8 cellular contexts compared by ENCODE assay signal in the genomic region with DNA sequence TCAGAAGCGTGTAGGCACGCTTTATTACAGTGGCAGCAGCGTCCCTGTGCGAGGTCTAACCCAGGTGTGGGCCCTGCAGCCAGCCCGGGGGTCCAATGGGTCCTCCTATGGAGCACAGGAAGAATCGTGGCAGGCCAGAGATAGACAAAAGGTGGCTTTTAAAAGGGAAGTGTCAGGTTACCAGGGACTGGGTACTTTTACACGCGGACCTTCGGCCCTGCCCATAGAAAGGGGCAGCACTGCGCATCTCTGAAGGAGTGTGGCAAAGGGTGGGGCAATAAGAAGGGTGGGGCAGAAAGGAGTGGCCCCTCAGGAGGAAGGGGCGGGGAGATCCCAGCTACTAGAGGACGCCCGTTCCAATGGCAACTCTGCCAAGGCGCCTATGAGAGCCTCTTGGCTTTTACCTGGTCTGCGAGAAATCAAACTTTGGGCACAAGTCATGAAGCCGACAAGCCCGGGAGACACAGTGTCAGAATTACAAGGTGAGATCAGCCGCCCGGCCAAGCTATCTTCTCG.
DNase-seq lines count a peak whose midpoint lies in the region; ATAC-seq lines count a peak whose summit lies in the region.

No MANE protein-coding gene starts in this region.

- peaks cover 9% of the 10 kb centered on the region for H3K4me1 Mint-ChIP-seq in T-helper 2 cell treated with Interferon-gamma antibody and Interleukin-4, amounts not matched to agents 5 μg/mL and 100 μg/mL, for 36 hours (ENCODE audit: low read depth)

- peak overlapping the region; percentile 98 for H3K27ac Mint-ChIP-seq in T-helper 2 cell treated with Interferon-gamma antibody and Interleukin-4, amounts not matched to agents 5 μg/mL and 100 μg/mL, for 36 hours

- in situ Hi-C loops in T47D (cut with HindIII; ENCODE audit: low pct_unique_long_range_greater_than_20kb, low sequenced_read_pairs) = no loop called here

- peaks cover 5% of the 10 kb centered on the region for H3K9me3 Mint-ChIP-seq in T-helper 2 cell treated with Interferon-gamma antibody and Interleukin-4, amounts not matched to agents 5 μg/mL and 100 μg/mL, for 36 hours

- H3K36me3 Mint-ChIP-seq in T-helper 2 cell treated with Interferon-gamma antibody and Interleukin-4, amounts not matched to agents 5 μg/mL and 100 μg/mL, for 36 hours (ENCODE audit: low read depth) = peaks cover 28% of the 10 kb centered on the region

- H3K27me3 Mint-ChIP-seq in T-helper 2 cell treated with Interferon-gamma antibody and Interleukin-4, amounts not matched to agents 5 μg/mL and 100 μg/mL, for 36 hours (ENCODE audit: low read depth) = no peaks in the 10 kb centered on the region

- ATAC-seq in HG02938 (IDR thresholded peaks at IDR 0.05; ENCODE audit: unreplicated experiment) = peak; percentile 48

- peak overlapping the region; percentile 97 for H3K4me3 Mint-ChIP-seq in T-helper 2 cell treated with Interferon-gamma antibody and Interleukin-4, amounts not matched to agents 5 μg/mL and 100 μg/mL, for 36 hours

- DNase-seq in activated gamma-delta T cell treated with Interleukin-2 at 50 U/mL for 16 hours (peak; percentile 45), activated gamma-delta T cell (lab: John Stamatoyannopoulos, UW) (no peak), NCI-H146 treated with DMSO at 0.1 percent for 48 hours (lab: John Stamatoyannopoulos, UW; ENCODE audit: unreplicated experiment) (peak; percentile 97), T47D (ENCODE audit: low read depth in 1 of 2, low spot score in 1 of 2) (peak; percentile 26 to 93), iris pigment epithelial cell (ENCODE audit: low read depth) (peak; percentile 78)
- DNase-seq in T-helper 2 cell treated with Interferon-gamma antibody and Interleukin-4, amounts not matched to agents 5 μg/mL and 100 μg/mL, for 36 hours (ENCODE audit: low spot score) = peak; percentile 79
- DNase-seq in stimulated activated CD4-positive, alpha-beta T cell treated with anti-CD3 and anti-CD28 coated beads, Interleukin-1b, Interleukin-23, amount 100 ng/mL, for 4 hours (ENCODE audit: low read depth in 2 of 2) = peak; percentile 49 to 61
